8 cellular contexts compared by ENCODE assay signal in genomic region chr21:16587141-16587570, GRCh38.
DNase-seq lines count a peak whose midpoint lies in the region; ATAC-seq and TF ChIP-seq lines count a peak whose summit lies in the region.

No MANE protein-coding gene starts in this region.

- intact Hi-C loops in psoas muscle (cut with DNase I): loop anchor here in 1 of 2 donors (5.0 kb wide), 1 partner anchor 55 kb away; no protein-coding TSS in a partner anchor

- H3K4me3 ChIP-seq in psoas muscle: peak overlapping the region; percentile 64

- 26 to 29% (median 27%) methylated on average over 5 of the region's 5 CpGs for WGBS in psoas muscle, 3 donors

- ATAC-seq in psoas muscle (peak; percentile 81 to 90 (median 85)), GM18868 (IDR thresholded peaks at IDR 0.05; ENCODE audit: unreplicated experiment) (no peak), HG03097 (IDR thresholded peaks at IDR 0.05; ENCODE audit: low FRiP score, unreplicated experiment) (no peak)
- ATAC-seq in stimulated activated naive CD8-positive, alpha-beta T cell treated with anti-CD3 and anti-CD28 coated beads, Interleukin-15, amount 100 ng/mL, for 72 hours: no peak

- H3K4me1 ChIP-seq in psoas muscle: peaks cover 19% of the 10 kb centered on the region

- no peaks in the 10 kb centered on the region for H3K4me1 Mint-ChIP-seq in stimulated activated naive CD8-positive, alpha-beta T cell treated with anti-CD3 and anti-CD28 coated beads, Interleukin-15, amount 100 ng/mL, for 72 hours

- H3K27me3 ChIP-seq in psoas muscle (ENCODE audit: insufficient read depth in 3 of 3, low read length in 2 of 3): no peaks in the 10 kb centered on the region

- TF ChIP-seq CTCF in psoas muscle (IDR thresholded peaks at IDR 0.05): no peak

- H3K9me3 ChIP-seq in psoas muscle: no peaks in the 10 kb centered on the region

- H3K27ac Mint-ChIP-seq in stimulated activated naive CD8-positive, alpha-beta T cell treated with anti-CD3 and anti-CD28 coated beads, Interleukin-15, amount 100 ng/mL, for 72 hours: no peak overlapping the region

- H3K4me3 Mint-ChIP-seq in stimulated activated naive CD8-positive, alpha-beta T cell treated with anti-CD3 and anti-CD28 coated beads, Interleukin-15, amount 100 ng/mL, for 72 hours: no peak overlapping the region

- H3K27ac ChIP-seq in psoas muscle: peak overlapping the region; percentile 87

- H3K9me3 Mint-ChIP-seq in stimulated activated naive CD8-positive, alpha-beta T cell treated with anti-CD3 and anti-CD28 coated beads, Interleukin-15, amount 100 ng/mL, for 72 hours: peaks cover 0 to 4% of the 10 kb centered on the region in 2 donors

- no peaks in the 10 kb centered on the region for H3K36me3 ChIP-seq in psoas muscle (ENCODE audit: insufficient read depth in 1 of 2, low read depth in 1 of 2)

- peak; percentile 21 for DNase-seq in Daoy (ENCODE audit: low read depth)
- peak; percentile 31 for DNase-seq in NCI-H82 treated with DMSO at 0.1 percent for 48 hours (lab: John Stamatoyannopoulos, UW; ENCODE audit: unreplicated experiment)
- DNase-seq in fibroblast of peridontal ligament (ENCODE audit: extremely low read depth): peak; percentile 63
- DNase-seq in psoas muscle: peak; percentile 65 to 76
- no peak for DNase-seq in stimulated activated naive CD8-positive, alpha-beta T cell treated with anti-CD3 and anti-CD28 coated beads, Interleukin-15, amount 100 ng/mL, for 72 hours
- no peak for DNase-seq in GF-D8 (lab: John Stamatoyannopoulos, UW)

- H3K27me3 Mint-ChIP-seq in stimulated activated naive CD8-positive, alpha-beta T cell treated with anti-CD3 and anti-CD28 coated beads, Interleukin-15, amount 100 ng/mL, for 72 hours: no peaks in the 10 kb centered on the region

Comparison
In these comparisons a context has a peak if more than half of its experiments do, and no peak if none do; other contexts are left out.
1. DNase-seq: peak in Daoy (single experiment), NCI-H82 treated with DMSO at 0.1 percent for 48 hours (single experiment), fibroblast of peridontal ligament (single experiment) and psoas muscle (2 of 2); none in stimulated activated naive CD8-positive, alpha-beta T cell treated with anti-CD3 and anti-CD28 coated beads, Interleukin-15, amount 100 ng/mL, for 72 hours (0 of 2) and GF-D8 (single experiment).
2. ATAC-seq: peak in psoas muscle (4 of 4); none in stimulated activated naive CD8-positive, alpha-beta T cell treated with anti-CD3 and anti-CD28 coated beads, Interleukin-15, amount 100 ng/mL, for 72 hours (single experiment), GM18868 (single experiment) and HG03097 (single experiment).